1 cellular context compared by ENCODE assay signal in genomic region chr16:11361043-11361442, GRCh38.
TF ChIP-seq lines count a peak whose summit lies in the region.

No MANE protein-coding gene starts in this region.

TF ChIP-seq in WTC11, 78 proteins besides CTCF, POLR2A, EP300 and RAD21 (continued from another document):
- TF ChIP-seq ZNF512 (CRISPR knock-in tag; IDR thresholded peaks at IDR 0.05; ENCODE audit: borderline replicate concordance) (no peak), KAT7 (CRISPR knock-in tag; IDR thresholded peaks at IDR 0.05; ENCODE audit: borderline replicate concordance) (no peak), ETV6 (CRISPR knock-in tag; IDR thresholded peaks at IDR 0.05) (no peak), FOXJ3 (CRISPR knock-in tag; IDR thresholded peaks at IDR 0.05; ENCODE audit: borderline replicate concordance) (no peak), E2F5 (CRISPR knock-in tag; IDR thresholded peaks at IDR 0.05) (no peak), NR2C2 (CRISPR knock-in tag; IDR thresholded peaks at IDR 0.05) (no peak), TEAD4 (CRISPR knock-in tag; IDR thresholded peaks at IDR 0.05) (no peak), CREB1 (CRISPR knock-in tag; IDR thresholded peaks at IDR 0.05) (no peak), AR (CRISPR knock-in tag; IDR thresholded peaks at IDR 0.05) (no peak)
